In the genomic region with DNA sequence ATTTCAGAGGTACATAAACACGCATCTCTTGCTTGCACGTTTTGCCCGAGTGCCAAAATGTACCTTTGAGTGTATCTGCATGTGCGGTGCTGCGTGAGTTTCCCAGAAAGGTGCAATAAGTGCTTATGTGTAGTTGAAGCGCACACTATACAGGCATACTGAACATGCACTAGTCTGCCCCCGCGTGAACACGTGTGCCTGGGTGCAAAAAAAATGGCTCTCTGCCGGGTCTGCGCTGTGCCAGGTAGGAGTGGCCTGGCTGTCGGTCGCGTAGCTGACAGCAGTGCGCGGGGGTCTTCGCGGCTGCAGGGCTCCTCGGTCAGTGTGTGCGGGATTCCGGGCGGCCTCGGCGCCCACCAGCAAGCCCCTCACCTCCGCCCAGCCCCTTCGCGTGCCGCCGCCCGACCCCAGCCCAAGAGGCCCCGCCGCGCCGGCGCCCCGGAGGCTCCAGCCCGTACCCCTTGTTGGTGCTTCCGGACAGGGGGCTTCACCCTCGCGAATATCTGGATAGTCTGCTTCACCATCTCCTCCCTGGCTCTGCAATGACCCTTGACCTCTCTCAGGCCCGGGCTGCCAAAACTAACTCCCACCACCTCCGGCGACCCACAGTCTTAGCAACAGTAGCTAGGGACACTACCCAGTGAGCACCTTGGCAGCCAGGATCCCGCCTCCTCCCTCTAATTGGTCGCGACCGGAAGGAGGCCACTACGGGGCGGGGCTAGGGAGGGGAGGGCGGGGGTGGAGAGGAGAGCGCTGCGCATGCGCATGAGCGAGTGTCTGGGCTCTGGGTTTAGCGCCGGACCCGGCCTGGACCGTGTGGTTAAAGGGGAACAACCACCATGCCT, we compare ENCODE assay signal across 8 cellular contexts.
DNase-seq lines count a peak whose midpoint lies in the region; ATAC-seq lines count a peak whose summit lies in the region.

A gene with protein sequence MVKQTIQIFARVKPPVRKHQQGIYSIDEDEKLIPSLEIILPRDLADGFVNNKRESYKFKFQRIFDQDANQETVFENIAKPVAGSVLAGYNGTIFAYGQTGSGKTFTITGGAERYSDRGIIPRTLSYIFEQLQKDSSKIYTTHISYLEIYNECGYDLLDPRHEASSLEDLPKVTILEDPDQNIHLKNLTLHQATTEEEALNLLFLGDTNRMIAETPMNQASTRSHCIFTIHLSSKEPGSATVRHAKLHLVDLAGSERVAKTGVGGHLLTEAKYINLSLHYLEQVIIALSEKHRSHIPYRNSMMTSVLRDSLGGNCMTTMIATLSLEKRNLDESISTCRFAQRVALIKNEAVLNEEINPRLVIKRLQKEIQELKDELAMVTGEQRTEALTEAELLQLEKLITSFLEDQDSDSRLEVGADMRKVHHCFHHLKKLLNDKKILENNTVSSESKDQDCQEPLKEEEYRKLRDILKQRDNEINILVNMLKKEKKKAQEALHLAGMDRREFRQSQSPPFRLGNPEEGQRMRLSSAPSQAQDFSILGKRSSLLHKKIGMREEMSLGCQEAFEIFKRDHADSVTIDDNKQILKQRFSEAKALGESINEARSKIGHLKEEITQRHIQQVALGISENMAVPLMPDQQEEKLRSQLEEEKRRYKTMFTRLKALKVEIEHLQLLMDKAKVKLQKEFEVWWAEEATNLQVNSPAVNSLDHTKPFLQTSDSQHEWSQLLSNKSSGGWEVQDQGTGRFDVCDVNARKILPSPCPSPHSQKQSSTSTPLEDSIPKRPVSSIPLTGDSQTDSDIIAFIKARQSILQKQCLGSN (minus strand): TSS at position 622 of the 845 bp plus-strand sequence. CDS start 98 bp downstream, at position 524.

- peak; percentile 99 for ATAC-seq in HG03066 (IDR thresholded peaks at IDR 0.05; ENCODE audit: low read depth, unreplicated experiment)

- DNase-seq in SIG-M5 treated with dmso at 0.1 percent for 504 hours (lab: John Stamatoyannopoulos, UW; ENCODE audit: unreplicated experiment) (peak; percentile 40), SIG-M5 (lab: John Stamatoyannopoulos, UW) (no peak), NCI-H2171 (lab: John Stamatoyannopoulos, UW) (peak; percentile 93), cortex of kidney (lab: John Stamatoyannopoulos, UW) (peak; percentile 32), left kidney (ENCODE audit: low read depth, low spot score) (peak; percentile 98)
- peak; percentile 72 for DNase-seq in activated CD4-positive, alpha-beta T cell treated with anti-CD3 and anti-CD28 coated beads, Interleukin-2, amount 50 U/mL, for 1 hour
- peak; percentile 58 to 77 (median 64) for DNase-seq in stimulated activated CD4-positive, alpha-beta T cell treated with anti-CD3 and anti-CD28 coated beads, Interleukin-1b, Interleukin-23, amount 100 ng/mL, for 24 hours (ENCODE audit: low read depth in 4 of 4, low spot score in 1 of 4)
